In genomic region chr2:85648619-85649018, GRCh38 we compare ENCODE assay signal across 8 cellular contexts. TPM values are rescaled to one million over a fixed set of nuclear protein-coding genes. Genes with fewer than 3 reads are reported as not detected.
A peak's percentile ranks its signal among the peaks of the same experiment; 100 is the strongest.
DNase-seq lines count a peak whose midpoint lies in the region; ATAC-seq, FAIRE-seq and TF ChIP-seq lines count a peak whose summit lies in the region.

No MANE protein-coding gene starts in this region.

- FAIRE-seq in GM12891 (lab: Jason Lieb, UNC), result no peak

- peaks cover 12 to 86% (median 19%) of the 10 kb centered on the region in 3 donors for H3K36me3 Mint-ChIP-seq in CD8-positive, alpha-beta memory T cell

- TF ChIP-seq CTCF in AG10803 (conservative IDR thresholded peaks at IDR 0.05; ENCODE audit: low read length) (peak; percentile 69), foreskin keratinocyte (conservative IDR thresholded peaks at IDR 0.05) (peak; percentile 55), upper lobe of left lung (IDR thresholded peaks at IDR 0.05) (peak in 5 of 6 experiments; percentile 24 to 55 (median 37))

- no peak overlapping the region for H3K9ac ChIP-seq in SK-N-MC (ENCODE audit: insufficient read length)

- POLR2A ChIA-PET in CD8-positive, alpha-beta memory T cell (lab: Charles Lee), result interaction anchor here (0.6 kb wide), 1 partner anchor 464 kb away, joined by 3 read pairs; no protein-coding TSS in a partner anchor

- DNase-seq in AG10803 (ENCODE audit: low read depth) (peak; percentile 66), SK-N-MC (ENCODE audit: low read depth, low spot score) (no peak), foreskin keratinocyte (no peak), upper lobe of left lung (no peak), GM12891 (ENCODE audit: insufficient read length, low spot score) (no peak)
- no peak for DNase-seq in CD8-positive, alpha-beta memory T cell
- DNase-seq in central memory CD4-positive, alpha-beta T cell, result no peak

- no peak overlapping the region for H3K4me3 ChIP-seq in AG10803 (ENCODE audit: low read length)
- H3K4me3 ChIP-seq in SK-N-MC, result no peak overlapping the region
- H3K4me3 ChIP-seq in upper lobe of left lung, result no peak overlapping the region
- H3K4me3 ChIP-seq in CD8-positive, alpha-beta memory T cell (ENCODE audit: low read length), result no peak overlapping the region

- no peak overlapping the region for H3K4me3 Mint-ChIP-seq in CD8-positive, alpha-beta memory T cell

- H3K27me3 Mint-ChIP-seq in CD8-positive, alpha-beta memory T cell, result no peaks in the 10 kb centered on the region

- H3K36me3 ChIP-seq in SK-N-MC (ENCODE audit: insufficient read depth, low read length) (peaks cover 84% of the 10 kb centered on the region), upper lobe of left lung (peaks cover 20 to 95% (median 61%) of the 10 kb centered on the region in 4 donors)
- peaks cover 55% of the 10 kb centered on the region for H3K36me3 ChIP-seq in CD8-positive, alpha-beta memory T cell (ENCODE audit: insufficient read depth, low read length)

- no peaks in the 10 kb centered on the region for H3K4me1 Mint-ChIP-seq in CD8-positive, alpha-beta memory T cell

- no peaks in the 10 kb centered on the region for H3K4me1 ChIP-seq in foreskin keratinocyte
- peaks cover 16 to 29% (median 22%) of the 10 kb centered on the region in 4 donors for H3K4me1 ChIP-seq in upper lobe of left lung
- no peaks in the 10 kb centered on the region for H3K4me1 ChIP-seq in CD8-positive, alpha-beta memory T cell (ENCODE audit: insufficient read depth, low read length)

- CTCF ChIA-PET in CD8-positive, alpha-beta memory T cell (lab: Charles Lee), result interaction anchor here (3.0 kb wide), 1 partner anchor 11 kb away, joined by 15 read pairs; no protein-coding TSS in a partner anchor

- TF ChIP-seq POLR2A in upper lobe of left lung (IDR thresholded peaks at IDR 0.05) (no peak), GM12891 (IDR thresholded peaks at IDR 0.05; ENCODE audit: low read depth, low read length) (no peak)

- H3K27ac Mint-ChIP-seq in CD8-positive, alpha-beta memory T cell, result peak overlapping the region in 2 of 8 donors; percentile 17 to 24

- no peaks in the 10 kb centered on the region for H3K9me3 ChIP-seq in SK-N-MC (ENCODE audit: low read depth, low read length)
- no peaks in the 10 kb centered on the region for H3K9me3 ChIP-seq in upper lobe of left lung
- no peaks in the 10 kb centered on the region for H3K9me3 ChIP-seq in CD8-positive, alpha-beta memory T cell (ENCODE audit: low read length)

- 0 out of 2 replicates have a peak overlapping the region, but pooled peaks have one; percentile 31 for H3K27ac ChIP-seq in SK-N-MC
- H3K27ac ChIP-seq in foreskin keratinocyte, result no peak overlapping the region
- peak overlapping the region in 3 of 4 donors; percentile 68 to 78 (median 74) for H3K27ac ChIP-seq in upper lobe of left lung
- H3K27ac ChIP-seq in CD8-positive, alpha-beta memory T cell (ENCODE audit: low read depth, low read length), result no peak overlapping the region

- ATAC-seq in GM18502 (IDR thresholded peaks at IDR 0.05; ENCODE audit: poor library complexity, unreplicated experiment) (peak; percentile 37), foreskin keratinocyte (peak; percentile 38), upper lobe of left lung (ENCODE audit: low FRiP score in 2 of 2) (peak in 1 of 2 donors; percentile 23)

- TF ChIP-seq EP300 in upper lobe of left lung (IDR thresholded peaks at IDR 0.05), result no peak

- H3K9me3 Mint-ChIP-seq in CD8-positive, alpha-beta memory T cell, result no peaks in the 10 kb centered on the region

- H3K27me3 ChIP-seq in foreskin keratinocyte, result no peaks in the 10 kb centered on the region
- no peaks in the 10 kb centered on the region for H3K27me3 ChIP-seq in upper lobe of left lung
- H3K27me3 ChIP-seq in CD8-positive, alpha-beta memory T cell (ENCODE audit: insufficient read depth, low read length, poor library complexity, severe bottlenecking), result no peaks in the 10 kb centered on the region

- WGBS in upper lobe of left lung, 2 donors, result 48 to 51% methylated on average over 2 of the region's 2 CpGs

TF ChIP-seq in GM12891, 5 proteins besides CTCF, POLR2A, EP300 and RAD21:
- TF ChIP-seq TAF1 (IDR thresholded peaks at IDR 0.05; ENCODE audit: low read depth, low read length), result no peak
- no peak for TF ChIP-seq SPI1 (IDR thresholded peaks at IDR 0.05; ENCODE audit: low read depth, low read length)
- no peak for TF ChIP-seq POU2F2 (IDR thresholded peaks at IDR 0.05; ENCODE audit: low read depth, low read length)
- TF ChIP-seq POLR2AphosphoS5 (IDR thresholded peaks at IDR 0.05; ENCODE audit: low read depth, low read length), result no peak
- TF ChIP-seq PAX5 (IDR thresholded peaks at IDR 0.05; ENCODE audit: insufficient read depth, low read length, severe bottlenecking), result no peak

RNA-seq across cellular contexts. Expression of gene SFTPB, which starts 19.4 kb away (rescaled TPM):
- total RNA-seq in foreskin keratinocyte (not detected in 2 replicates), upper lobe of left lung (over 10,000 TPM; 10,501 to 67,270 (median 33,394) TPM)
- not detected in 2 replicates for polyA plus RNA-seq in foreskin keratinocyte
- polyA plus RNA-seq in GM12891 (2012; ENCODE audit: low read depth, missing spikeins), result not detected
- not detected for total RNA-seq in CD8-positive, alpha-beta memory T cell
- polyA plus RNA-seq in CD8-positive, alpha-beta memory T cell, result not detected

RNA-seq across cellular contexts. Expression of gene USP39, which starts 32.6 kb away (rescaled TPM):
- 61.9 and 64.3 TPM in 2 replicates for total RNA-seq in foreskin keratinocyte
- polyA plus RNA-seq in foreskin keratinocyte, result 57.3 and 62.9 TPM in 2 replicates
- 100 to 1,000 TPM in 1 of 6 donors, 10 to 100 TPM in 5; 36.8 to 176 (median 67.3) TPM for total RNA-seq in upper lobe of left lung
- polyA plus RNA-seq in GM12891 (2012; ENCODE audit: low read depth, missing spikeins), result 41.5 TPM
- total RNA-seq in CD8-positive, alpha-beta memory T cell, result 100 to 1,000 TPM; 105 to 108 TPM
- 66.1 TPM for polyA plus RNA-seq in CD8-positive, alpha-beta memory T cell

RNA-seq across cellular contexts. Expression of gene C2orf68, which starts 36.8 kb away (rescaled TPM):
- total RNA-seq in foreskin keratinocyte, result 12.8 and 13.5 TPM in 2 replicates
- polyA plus RNA-seq in foreskin keratinocyte, result 14.8 and 16.2 TPM in 2 replicates
- 10 to 100 TPM; 24.6 to 46.1 (median 34.0) TPM for total RNA-seq in upper lobe of left lung
- 16.8 TPM for polyA plus RNA-seq in GM12891 (2012; ENCODE audit: low read depth, missing spikeins)
- 10 to 100 TPM; 26.7 to 27.3 TPM for total RNA-seq in CD8-positive, alpha-beta memory T cell
- polyA plus RNA-seq in CD8-positive, alpha-beta memory T cell, result 17.9 TPM

RNA-seq across cellular contexts. Expression of gene GNLY, which starts 45.5 kb away (rescaled TPM):
- total RNA-seq in foreskin keratinocyte (not detected in 2 replicates), upper lobe of left lung (10 to 100 TPM; 12.2 to 24.7 (median 21.0) TPM)
- polyA plus RNA-seq in foreskin keratinocyte, result not detected in 2 replicates
- not detected for polyA plus RNA-seq in GM12891 (2012; ENCODE audit: low read depth, missing spikeins)
- total RNA-seq in CD8-positive, alpha-beta memory T cell, result 1 to 10 TPM; 7.7 to 9.0 TPM
- polyA plus RNA-seq in CD8-positive, alpha-beta memory T cell, result 953 TPM

RNA-seq across cellular contexts. Expression of gene TMEM150A, which starts 46.1 kb away (rescaled TPM):
- total RNA-seq in foreskin keratinocyte, result 8.1 and 8.8 TPM in 2 replicates
- 12.7 and 12.8 TPM in 2 replicates for polyA plus RNA-seq in foreskin keratinocyte
- 10 to 100 TPM; 18.9 to 45.8 (median 32.0) TPM for total RNA-seq in upper lobe of left lung
- 3.0 TPM for polyA plus RNA-seq in GM12891 (2012; ENCODE audit: low read depth, missing spikeins)
- 1 to 10 TPM; 6.3 to 7.6 TPM for total RNA-seq in CD8-positive, alpha-beta memory T cell
- polyA plus RNA-seq in CD8-positive, alpha-beta memory T cell, result 13.2 TPM

Comparison
In these comparisons a context has a peak if more than half of its experiments do, and no peak if none do; other contexts are left out.
1. H3K27ac ChIP-seq: peak in SK-N-MC (single experiment) and upper lobe of left lung (3 of 4); none in foreskin keratinocyte (single experiment) and CD8-positive, alpha-beta memory T cell (single experiment).
2. RNA of gene SFTPB, which starts 19.4 kb away (total RNA-seq): 10,501 to 67,270 TPM in upper lobe of left lung; not detected in foreskin keratinocyte and not detected in CD8-positive, alpha-beta memory T cell; every median in the first group is over 1,000 times any median in the second.
3. Peak in every context shown above with its lines, with median percentiles within 50 percentile points of each other: CTCF ChIP-seq.